ENCODE assay signal across 17 cellular contexts in the genomic region with DNA sequence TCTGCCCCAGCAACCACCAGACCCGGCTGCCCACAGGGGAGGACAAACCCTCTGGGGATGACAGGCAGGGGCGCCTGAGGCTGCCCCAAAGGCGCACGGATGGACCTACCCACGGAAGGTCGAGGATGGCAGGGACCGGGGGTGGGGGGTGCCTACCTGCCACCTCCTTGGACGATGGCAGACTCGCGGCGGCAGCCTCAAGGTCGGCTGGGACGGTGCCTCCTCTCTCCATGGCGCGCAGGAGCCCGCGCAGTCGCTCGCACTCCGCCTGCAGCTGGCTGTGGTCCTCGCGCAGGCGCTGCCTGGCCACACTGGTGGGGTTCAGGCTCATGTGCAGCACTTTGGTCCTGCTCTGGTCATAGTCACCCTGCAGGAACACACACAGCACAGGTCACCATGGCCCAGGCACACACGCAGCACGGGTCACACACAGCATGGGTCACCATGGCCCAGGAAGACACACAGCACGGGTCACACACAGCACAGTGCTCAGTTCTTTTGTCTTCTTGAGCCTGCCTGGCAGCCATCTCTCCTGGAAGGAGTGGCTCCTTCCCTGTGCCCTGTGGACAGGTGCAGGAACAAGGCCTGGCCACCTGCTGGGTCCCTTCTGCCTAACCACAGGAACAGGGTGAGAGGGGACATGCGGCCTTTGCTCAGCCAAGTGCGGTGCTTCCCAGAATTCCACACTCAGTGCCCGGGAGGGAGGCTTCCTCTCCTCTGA.
A peak's percentile ranks its signal among the peaks of the same experiment; 100 is the strongest.
DNase-seq lines count a peak whose midpoint lies in the region; ATAC-seq and TF ChIP-seq lines count a peak whose summit lies in the region.
"Had no signal": no experiment of that assay in that cellular context is flagged by ENCODE, and none has a peak within 500 bp of the region (broad histone marks: within the 10 kb centered on the region; RNA-seq: fewer than 3 reads in every experiment).

No MANE protein-coding gene starts in this region.

- peaks cover 12% of the 10 kb centered on the region for H3K4me1 ChIP-seq in A673 (ENCODE audit: insufficient read depth, low read length, poor library complexity, severe bottlenecking)

- H3K27me3 Mint-ChIP-seq in CD14-positive monocyte (ENCODE audit: low read depth in 3 of 3), result peaks cover 0 to 5% (median 4%) of the 10 kb centered on the region in 3 donors

- peak overlapping the region in 3 of 7 donors; percentile 13 to 63 (median 15) for H3K27ac Mint-ChIP-seq in CD14-positive monocyte

- peaks cover 51 to 54% of the 10 kb centered on the region in 2 donors for H3K36me3 Mint-ChIP-seq in CD14-positive monocyte

- CTCF ChIA-PET in A673 (lab: Charles Lee), result no interaction called here

- H3K9me3 ChIP-seq in A673 (ENCODE audit: low read depth, low read length, poor library complexity, severe bottlenecking), result no peaks in the 10 kb centered on the region
- H3K9me3 ChIP-seq: Peyer's patch had no signal

- peak; percentile 18 for ATAC-seq in left colon
- no peak for ATAC-seq in HG02973 (IDR thresholded peaks at IDR 0.05; ENCODE audit: unreplicated experiment)
- ATAC-seq: stimulated activated naive CD8-positive, alpha-beta T cell treated with anti-CD3 and anti-CD28 coated beads, Interleukin-15, amount 100 ng/mL, for 72 hours had no signal

- no peak overlapping the region for H3K4me3 Mint-ChIP-seq in CD14-positive monocyte
- H3K4me3 Mint-ChIP-seq: stimulated activated naive CD8-positive, alpha-beta T cell treated with anti-CD3 and anti-CD28 coated beads, Interleukin-15, amount 100 ng/mL, for 72 hours had no signal

- no peaks in the 10 kb centered on the region for H3K36me3 ChIP-seq in A673 (ENCODE audit: insufficient read depth, low read length, poor library complexity, severe bottlenecking)
- H3K36me3 ChIP-seq: Peyer's patch had no signal

- H3K9me3 Mint-ChIP-seq in CD14-positive monocyte, result peaks cover 0 to 8% (median 2%) of the 10 kb centered on the region in 7 donors
- H3K9me3 Mint-ChIP-seq: stimulated activated naive CD8-positive, alpha-beta T cell treated with anti-CD3 and anti-CD28 coated beads, Interleukin-15, amount 100 ng/mL, for 72 hours had no signal

- H3K4me3 ChIP-seq in A673 (ENCODE audit: low read depth, low read length, poor library complexity, severe bottlenecking), result no peak overlapping the region
- H3K4me3 ChIP-seq: hepatocyte, Peyer's patch had no signal

- peaks cover 34% of the 10 kb centered on the region for H3K4me1 Mint-ChIP-seq in CD14-positive monocyte

- intact Hi-C loops in CD14-positive monocyte (cut with micrococcal nuclease) (no loop called here), left colon (cut with DNase I, micrococcal nuclease) (no loop called here), A673 (cut with micrococcal nuclease; ENCODE audit: unreplicated experiment) (no loop called here)

- no peaks in the 10 kb centered on the region for H3K27me3 ChIP-seq in A673 (replicated peaks; ENCODE audit: insufficient read depth, low read depth, low read length, poor library complexity)
- H3K27me3 ChIP-seq: hepatocyte, Peyer's patch had no signal

- peak; percentile 41 for DNase-seq in CD14-positive monocyte (ENCODE audit: low spot score)
- peak; percentile 91 for DNase-seq in COLO668 (lab: John Stamatoyannopoulos, UW; ENCODE audit: unreplicated experiment)
- peak; percentile 60 to 67 for DNase-seq in SHP77 (lab: John Stamatoyannopoulos, UW)
- DNase-seq in left colon, result no peak
- DNase-seq in A673 (ENCODE audit: low spot score), result no peak
- no peak for DNase-seq in NK-92 (lab: John Stamatoyannopoulos, UW; ENCODE audit: unreplicated experiment)
- no peak for DNase-seq in NCI-H82 (lab: John Stamatoyannopoulos, UW)
- DNase-seq: activated CD4-positive, alpha-beta T cell treated with anti-CD3 and anti-CD28 coated beads, Interleukin-2, amount 50 U/mL, for 1 hour; activated effector memory CD4-positive, alpha-beta T cell treated with Interleukin-2 at 50 U/mL for 16 hours; KG1; NCI-H1436; NCI-H524; Peyer's patch; stimulated activated CD4-positive, alpha-beta T cell treated with anti-CD3 and anti-CD28 coated beads, Interleukin-12 subunit alpha, Interleukin-12 subunit beta, amount 100 ng/mL, for 4 hours; stimulated activated naive CD8-positive, alpha-beta T cell treated with anti-CD3 and anti-CD28 coated beads, Interleukin-15, amount 100 ng/mL, for 72 hours had no signal

- POLR2A ChIA-PET in A673 (lab: Charles Lee; ENCODE audit: low non-redundant PET), result no interaction called here

- BruUV-seq in A673 (replicated peaks; lab: Mats Ljungman, UMichigan), result no TSS peak

- no peak overlapping the region for H3K27ac ChIP-seq in A673 (ENCODE audit: low read depth, low read length, poor library complexity, severe bottlenecking)
- H3K27ac ChIP-seq: hepatocyte, Peyer's patch had no signal

- no peak for TF ChIP-seq CTCF in CD14-positive monocyte (IDR thresholded peaks at IDR 0.05)
- no peak for TF ChIP-seq CTCF in A673 (conservative IDR thresholded peaks at IDR 0.05; ENCODE audit: low read depth, low read length)

Comparison
In these comparisons a context has a peak if more than half of its experiments do, and no peak if none do; other contexts are left out.
1. DNase-seq: peak in CD14-positive monocyte (single experiment), COLO668 (single experiment) and SHP77 (2 of 2); none in left colon (0 of 2), A673 (single experiment), NK-92 (single experiment) and NCI-H82 (single experiment).